ENCODE assay signal across 1 cellular context in genomic region chr1:156706647-156707008, GRCh38.
TF ChIP-seq lines count a peak whose summit lies in the region.

No MANE protein-coding gene starts in this region.

TF ChIP-seq in HepG2, 621 proteins besides CTCF, POLR2A, EP300 and RAD21:
- TF ChIP-seq GABPB1 (CRISPR knock-in tag; IDR thresholded peaks at IDR 0.05) (peak; percentile 28; the same call in 1 of the 2 replicates), ZNF687 (CRISPR knock-in tag; IDR thresholded peaks at IDR 0.05) (peak; percentile 45; the same call in 1 of the 2 replicates), PATZ1 (CRISPR knock-in tag; IDR thresholded peaks at IDR 0.05) (peak; percentile 35; the same call in 1 of the 2 replicates)
- TF ChIP-seq, protein P1, sequence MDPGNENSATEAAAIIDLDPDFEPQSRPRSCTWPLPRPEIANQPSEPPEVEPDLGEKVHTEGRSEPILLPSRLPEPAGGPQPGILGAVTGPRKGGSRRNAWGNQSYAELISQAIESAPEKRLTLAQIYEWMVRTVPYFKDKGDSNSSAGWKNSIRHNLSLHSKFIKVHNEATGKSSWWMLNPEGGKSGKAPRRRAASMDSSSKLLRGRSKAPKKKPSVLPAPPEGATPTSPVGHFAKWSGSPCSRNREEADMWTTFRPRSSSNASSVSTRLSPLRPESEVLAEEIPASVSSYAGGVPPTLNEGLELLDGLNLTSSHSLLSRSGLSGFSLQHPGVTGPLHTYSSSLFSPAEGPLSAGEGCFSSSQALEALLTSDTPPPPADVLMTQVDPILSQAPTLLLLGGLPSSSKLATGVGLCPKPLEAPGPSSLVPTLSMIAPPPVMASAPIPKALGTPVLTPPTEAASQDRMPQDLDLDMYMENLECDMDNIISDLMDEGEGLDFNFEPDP (CRISPR knock-in tag; conservative IDR thresholded peaks at IDR 0.05): no peak
